Comparison of ENCODE assay signal across 19 cellular contexts in genomic region chr14:61129168-61129745, GRCh38.
"Had no signal": no experiment of that assay in that cellular context is flagged by ENCODE, and none has a peak within 500 bp of the region (broad histone marks: within the 10 kb centered on the region; RNA-seq: fewer than 3 reads in every experiment).

No MANE protein-coding gene starts in this region.

- ATAC-seq: activated T-cell treated with anti-CD3 and anti-CD28 coated beads, Interleukin-2, amount 50 U/mL, for 72 hours; left lung; sciatic nerve; stimulated activated memory B cell treated with anti-CD40 and anti-IgM and Interleukin-4, amounts not matched to agents 10 μg/mL and 1 μg/mL and 100 μg/mL, for 72 hours had no signal

- H3K9me3 Mint-ChIP-seq: neural crest cell; stimulated activated memory B cell treated with anti-CD40 and anti-IgM and Interleukin-4, amounts not matched to agents 10 μg/mL and 1 μg/mL and 100 μg/mL, for 72 hours had no signal

- H3K27me3 ChIP-seq: cardiac muscle cell, left lung, ovary, thyroid gland had no signal

- H3K27ac ChIP-seq: cardiac muscle cell, dorsolateral prefrontal cortex, epithelial cell of prostate, left lung, ovary, thyroid gland, WERI-Rb-1 had no signal

- DNase-seq: activated CD4-positive, alpha-beta T cell treated with anti-CD3 and anti-CD28 coated beads for 1 hour; activated CD4-positive, alpha-beta T cell treated with anti-CD3 and anti-CD28 coated beads, Interleukin-2, amount 50 U/mL, for 4 hours; activated gamma-delta T cell treated with Interleukin-2 at 50 U/mL for 16 hours; activated T-cell treated with anti-CD3 and anti-CD28 coated beads, Interleukin-2, amount 50 U/mL, for 72 hours; dorsolateral prefrontal cortex; foreskin melanocyte; hypothalamus; islet precursor cell; left lung; ovary; stimulated activated CD4-positive, alpha-beta T cell treated with anti-CD3 and anti-CD28 coated beads, Interleukin-4, amount 100 ng/mL, for 4 hours; thyroid gland; WERI-Rb-1 had no signal

- H3K4me1 Mint-ChIP-seq: stimulated activated memory B cell treated with anti-CD40 and anti-IgM and Interleukin-4, amounts not matched to agents 10 μg/mL and 1 μg/mL and 100 μg/mL, for 72 hours had no signal

- H3K4me3 ChIP-seq: cardiac muscle cell, dorsolateral prefrontal cortex, left lung, ovary, thyroid gland had no signal

- H3K4me1 ChIP-seq: left lung, thyroid gland had no signal

- H3K4me3 Mint-ChIP-seq: activated naive CD8-positive, alpha-beta T cell; activated T-cell treated with anti-CD3 and anti-CD28 coated beads, Interleukin-2, amount 50 U/mL, for 72 hours; neural crest cell; stimulated activated memory B cell treated with anti-CD40 and anti-IgM and Interleukin-4, amounts not matched to agents 10 μg/mL and 1 μg/mL and 100 μg/mL, for 72 hours had no signal

- H3K27ac Mint-ChIP-seq: activated naive CD8-positive, alpha-beta T cell; activated T-cell treated with anti-CD3 and anti-CD28 coated beads, Interleukin-2, amount 50 U/mL, for 72 hours; stimulated activated memory B cell treated with anti-CD40 and anti-IgM and Interleukin-4, amounts not matched to agents 10 μg/mL and 1 μg/mL and 100 μg/mL, for 72 hours had no signal

- H3K9me3 ChIP-seq: left lung, ovary, thyroid gland had no signal

- H3K36me3 Mint-ChIP-seq: activated naive CD8-positive, alpha-beta T cell; stimulated activated memory B cell treated with anti-CD40 and anti-IgM and Interleukin-4, amounts not matched to agents 10 μg/mL and 1 μg/mL and 100 μg/mL, for 72 hours had no signal

- H3K36me3 ChIP-seq: cardiac muscle cell, left lung, ovary, thyroid gland, WERI-Rb-1 had no signal
